In genomic region chr10:118340486-118340885, GRCh38 we compare ENCODE assay signal across 10 cellular contexts. TPM values are rescaled to one million over a fixed set of nuclear protein-coding genes. Genes with fewer than 3 reads are reported as not detected.
DNase-seq lines count a peak whose midpoint lies in the region; ATAC-seq and FAIRE-seq lines count a peak whose summit lies in the region.
"Had no signal": no experiment of that assay in that cellular context is flagged by ENCODE, and none has a peak within 500 bp of the region (broad histone marks: within the 10 kb centered on the region; RNA-seq: fewer than 3 reads in every experiment).

No MANE protein-coding gene starts in this region.

- H3K36me3 Mint-ChIP-seq in T-cell: peaks cover 9% of the 10 kb centered on the region

- peak; percentile 71 for FAIRE-seq in GM19239 (lab: Jason Lieb, UNC)

- no peak overlapping the region for H3K9ac ChIP-seq in iPS-20b (ENCODE audit: low read depth, low read length)

- H2AFZ ChIP-seq in ACC112 (ENCODE audit: low read length, unreplicated experiment): no peak overlapping the region

- peaks cover 48% of the 10 kb centered on the region for H3K79me2 ChIP-seq in ACC112 (ENCODE audit: control insufficient read depth, insufficient read depth, low read length, unreplicated experiment)

- ATAC-seq in T-cell (replicated peaks in 1 of 4) (no peak), GM21717 (IDR thresholded peaks at IDR 0.05; ENCODE audit: unreplicated experiment) (no peak), GM21825 (IDR thresholded peaks at IDR 0.05; ENCODE audit: unreplicated experiment) (no peak)

- POLR2A ChIA-PET in T-cell (lab: Charles Lee): no interaction called here

- no peaks in the 10 kb centered on the region for H3K9me3 ChIP-seq in iPS-20b (ENCODE audit: insufficient read depth, low read depth, low read length)

- H3K27ac ChIP-seq in ACC112 (ENCODE audit: low read depth, low read length) (no peak overlapping the region), iPS-20b (ENCODE audit: low read length) (no peak overlapping the region)

- CTCF ChIA-PET in T-cell (lab: Charles Lee): interaction anchor here in 1 of 2 donors (1.0 kb wide), 1 partner anchor 379 kb away, joined by 5 read pairs; no protein-coding TSS in a partner anchor

- H3K4me3 Mint-ChIP-seq in T-cell: peak overlapping the region; percentile 76 to 96 (median 95)

- peak overlapping the region; percentile 92 for H3K4me3 ChIP-seq in ACC112 (ENCODE audit: low read depth, low read length)
- peak overlapping the region; percentile 85 for H3K4me3 ChIP-seq in iPS-20b (ENCODE audit: low read length)

- H3K27me3 ChIP-seq in ACC112 (ENCODE audit: insufficient read depth, low read length): no peaks in the 10 kb centered on the region
- H3K27me3 ChIP-seq in iPS-20b (ENCODE audit: insufficient read depth, low read length): no peaks in the 10 kb centered on the region

- H3K36me3 ChIP-seq in ACC112 (ENCODE audit: insufficient read depth, low read length) (peaks cover 8% of the 10 kb centered on the region; the same call in 1 of the 2 replicates), iPS-20b (ENCODE audit: insufficient read depth, low read depth, low read length) (peaks cover 8% of the 10 kb centered on the region)

- H3K9me3 Mint-ChIP-seq in T-cell: no peaks in the 10 kb centered on the region

- no peaks in the 10 kb centered on the region for H3K27me3 Mint-ChIP-seq in T-cell

- H3K4me1 ChIP-seq in ACC112 (ENCODE audit: control insufficient read depth, insufficient read depth, low read length, unreplicated experiment): peaks cover 17% of the 10 kb centered on the region
- H3K4me1 ChIP-seq in iPS-20b (ENCODE audit: insufficient read depth, low read length): peaks cover 7% of the 10 kb centered on the region; the same call in 1 of the 2 replicates

- H3K4me1 Mint-ChIP-seq in T-cell: peaks cover 41 to 65% (median 59%) of the 10 kb centered on the region in 3 donors

- H3K27ac Mint-ChIP-seq in T-cell: no peak overlapping the region

- DNase-seq in GM19239 (ENCODE audit: insufficient read length, low spot score) (no peak), T-cell (no peak), putamen (ENCODE audit: low spot score) (no peak), T-helper 9 cell (no peak)
- DNase-seq: activated naive CD4-positive, alpha-beta T cell; DMS153 had no signal

RNA-seq across cellular contexts. Expression of gene FAM204A, which starts 1.6 kb away (rescaled TPM):
- 10 to 100 TPM; 57.1 to 63.3 (median 58.0) TPM for total RNA-seq in T-cell
